30 cellular contexts compared by ENCODE assay signal in genomic region chr7:70243443-70243842, GRCh38.
"Had no signal": no experiment of that assay in that cellular context is flagged by ENCODE, and none has a peak within 500 bp of the region (broad histone marks: within the 10 kb centered on the region; RNA-seq: fewer than 3 reads in every experiment).

No MANE protein-coding gene starts in this region.

- H3K36me3 ChIP-seq: brain microvascular endothelial cell had no signal

- H3K9me3 Mint-ChIP-seq: activated CD4-positive, alpha-beta memory T cell treated with anti-CD3 and anti-CD28 coated beads for 36 hours; activated CD4-positive, alpha-beta T cell treated with anti-CD3 and anti-CD28 coated beads, Interleukin-2, amount 10 ng/mL, durations not matched to agents 24 days and 14 days; activated naive CD4-positive, alpha-beta T cell treated with anti-CD3 and anti-CD28 coated beads for 36 hours; central memory CD8-positive, alpha-beta T cell; dendritic cell treated with granulocyte-macrophage colony-stimulating factor and Interleukin-4, amounts not matched to agents 40 ng/mL and 50 ng/mL, for 4 days had no signal

- H3K27ac Mint-ChIP-seq: activated CD4-positive, alpha-beta memory T cell treated with anti-CD3 and anti-CD28 coated beads for 36 hours; activated CD4-positive, alpha-beta T cell treated with anti-CD3 and anti-CD28 coated beads for 36 hours; activated CD4-positive, alpha-beta T cell treated with anti-CD3 and anti-CD28 coated beads, Interleukin-2, amount 10 ng/mL, durations not matched to agents 24 days and 14 days; activated CD8-positive, alpha-beta memory T cell treated with anti-CD3 and anti-CD28 coated beads, Interleukin-2, amount 10 ng/mL, durations not matched to agents 7 days and 5 days; activated CD8-positive, alpha-beta T cell treated with anti-CD3 and anti-CD28 coated beads, Interleukin-2, amount 10 ng/mL, durations not matched to agents 7 days and 5 days; activated naive CD4-positive, alpha-beta T cell treated with anti-CD3 and anti-CD28 coated beads for 36 hours; activated naive CD4-positive, alpha-beta T cell treated with anti-CD3 and anti-CD28 coated beads, Interleukin-2, amount 50 U/mL, for 24 hours; activated T-helper 1 cell treated with anti-CD3 and anti-CD28 coated beads, Interleukin-12 subunit alpha, Interleukin-12 subunit beta, Interleukin-2, Interleukin-4 antibody, amounts not matched to agents 30 ng/mL and 10 ng/mL and 1 ng/mL, durations not matched to agents 14 hours and 24 hours and 36 hours; activated T-helper 2 cell treated with anti-CD3 and anti-CD28 coated beads, Interferon-gamma antibody, Interleukin-2, Interleukin-4, amounts not matched to agents 10 μg/mL and 5 μg/mL and 100 μg/mL, durations not matched to agents 14 hours and 24 hours and 36 hours; dendritic cell treated with granulocyte-macrophage colony-stimulating factor and Interleukin-4, amounts not matched to agents 40 ng/mL and 50 ng/mL, for 4 days; endodermal cell had no signal

- DNase-seq: activated CD4-positive, alpha-beta memory T cell treated with anti-CD3 and anti-CD28 coated beads for 36 hours; activated CD4-positive, alpha-beta T cell treated with anti-CD3 and anti-CD28 coated beads for 36 hours; activated CD4-positive, alpha-beta T cell treated with anti-CD3 and anti-CD28 coated beads, Interleukin-2, amount 10 ng/mL, durations not matched to agents 24 days and 14 days; activated CD4-positive, CD25-positive, alpha-beta regulatory T cell; activated CD4-positive, CD25-positive, alpha-beta regulatory T cell treated with anti-CD3 and anti-CD28 coated beads, Interleukin-2, amount 50 U/mL, for 72 hours; activated CD8-positive, alpha-beta memory T cell treated with anti-CD3 and anti-CD28 coated beads, Interleukin-2, amount 10 ng/mL, durations not matched to agents 7 days and 5 days; activated CD8-positive, alpha-beta memory T cell treated with anti-CD3 and anti-CD28 coated beads, Interleukin-2, amount 50 U/mL, for 4 hours; activated CD8-positive, alpha-beta T cell treated with anti-CD3 and anti-CD28 coated beads, Interleukin-2, amount 10 ng/mL, durations not matched to agents 7 days and 5 days; activated effector memory CD4-positive, alpha-beta T cell treated with anti-CD3 and anti-CD28 coated beads, Interleukin-2, amount 50 U/mL, for 16 hours; activated naive CD4-positive, alpha-beta T cell treated with anti-CD3 and anti-CD28 coated beads for 36 hours; activated T-cell treated with anti-CD3 and anti-CD28 coated beads, Interleukin-2, amount 50 U/mL, for 1 hour; activated T-cell treated with anti-CD3 and anti-CD28 coated beads, Interleukin-2, amount 50 U/mL, for 48 hours; amniotic stem cell; anterior cingulate cortex; brain microvascular endothelial cell; dorsolateral prefrontal cortex; effector memory CD4-positive, alpha-beta T cell; endodermal cell; foreskin fibroblast; head of caudate nucleus; T-helper 2 cell had no signal

- H3K27me3 ChIP-seq: brain microvascular endothelial cell, dorsolateral prefrontal cortex had no signal

- H3K4me1 Mint-ChIP-seq: activated CD4-positive, alpha-beta T cell treated with anti-CD3 and anti-CD28 coated beads for 36 hours; activated CD4-positive, alpha-beta T cell treated with anti-CD3 and anti-CD28 coated beads, Interleukin-2, amount 10 ng/mL, durations not matched to agents 24 days and 14 days; activated CD8-positive, alpha-beta memory T cell treated with anti-CD3 and anti-CD28 coated beads, Interleukin-2, amount 10 ng/mL, durations not matched to agents 7 days and 5 days; activated naive CD4-positive, alpha-beta T cell treated with anti-CD3 and anti-CD28 coated beads, Interleukin-2, amount 50 U/mL, for 24 hours; endodermal cell had no signal

- H3K27me3 Mint-ChIP-seq: activated CD4-positive, alpha-beta memory T cell treated with anti-CD3 and anti-CD28 coated beads for 36 hours; activated CD4-positive, alpha-beta T cell treated with anti-CD3 and anti-CD28 coated beads for 36 hours; activated CD4-positive, alpha-beta T cell treated with anti-CD3 and anti-CD28 coated beads, Interleukin-2, amount 10 ng/mL, durations not matched to agents 24 days and 14 days; activated CD8-positive, alpha-beta memory T cell treated with anti-CD3 and anti-CD28 coated beads, Interleukin-2, amount 10 ng/mL, durations not matched to agents 7 days and 5 days; activated naive CD4-positive, alpha-beta T cell treated with anti-CD3 and anti-CD28 coated beads, Interleukin-2, amount 50 U/mL, for 24 hours; central memory CD8-positive, alpha-beta T cell; dendritic cell treated with granulocyte-macrophage colony-stimulating factor and Interleukin-4, amounts not matched to agents 40 ng/mL and 50 ng/mL, for 4 days had no signal

- ATAC-seq: activated CD4-positive, alpha-beta T cell treated with anti-CD3 and anti-CD28 coated beads for 36 hours; activated CD8-positive, alpha-beta memory T cell treated with anti-CD3 and anti-CD28 coated beads, Interleukin-2, amount 10 ng/mL, durations not matched to agents 7 days and 5 days; activated CD8-positive, alpha-beta T cell treated with anti-CD3 and anti-CD28 coated beads, Interleukin-2, amount 10 ng/mL, durations not matched to agents 7 days and 5 days; esophagus mucosa had no signal

- H3K27ac ChIP-seq: brain microvascular endothelial cell, coronary artery, dorsolateral prefrontal cortex had no signal

- H3K36me3 Mint-ChIP-seq: activated CD4-positive, alpha-beta memory T cell treated with anti-CD3 and anti-CD28 coated beads for 36 hours; activated CD8-positive, alpha-beta memory T cell treated with anti-CD3 and anti-CD28 coated beads, Interleukin-2, amount 10 ng/mL, durations not matched to agents 7 days and 5 days; activated naive CD4-positive, alpha-beta T cell treated with anti-CD3 and anti-CD28 coated beads, Interleukin-2, amount 50 U/mL, for 24 hours had no signal

- FAIRE-seq: astrocyte, bronchial epithelial cell had no signal

- H3K4me3 ChIP-seq: coronary artery, dorsolateral prefrontal cortex had no signal

- H3K4me3 Mint-ChIP-seq: activated CD4-positive, alpha-beta memory T cell treated with anti-CD3 and anti-CD28 coated beads for 36 hours; activated CD4-positive, alpha-beta T cell treated with anti-CD3 and anti-CD28 coated beads for 36 hours; activated CD4-positive, alpha-beta T cell treated with anti-CD3 and anti-CD28 coated beads, Interleukin-2, amount 10 ng/mL, durations not matched to agents 24 days and 14 days; activated CD8-positive, alpha-beta memory T cell treated with anti-CD3 and anti-CD28 coated beads, Interleukin-2, amount 10 ng/mL, durations not matched to agents 7 days and 5 days; activated CD8-positive, alpha-beta T cell treated with anti-CD3 and anti-CD28 coated beads, Interleukin-2, amount 10 ng/mL, durations not matched to agents 7 days and 5 days; activated naive CD4-positive, alpha-beta T cell treated with anti-CD3 and anti-CD28 coated beads for 36 hours; activated naive CD4-positive, alpha-beta T cell treated with anti-CD3 and anti-CD28 coated beads, Interleukin-2, amount 50 U/mL, for 24 hours; activated T-helper 1 cell treated with anti-CD3 and anti-CD28 coated beads, Interleukin-12 subunit alpha, Interleukin-12 subunit beta, Interleukin-2, Interleukin-4 antibody, amounts not matched to agents 30 ng/mL and 10 ng/mL and 1 ng/mL, durations not matched to agents 14 hours and 24 hours and 36 hours; central memory CD8-positive, alpha-beta T cell; dendritic cell treated with granulocyte-macrophage colony-stimulating factor and Interleukin-4, amounts not matched to agents 40 ng/mL and 50 ng/mL, for 4 days; endodermal cell had no signal
